23 cellular contexts compared by ENCODE assay signal in the genomic region with DNA sequence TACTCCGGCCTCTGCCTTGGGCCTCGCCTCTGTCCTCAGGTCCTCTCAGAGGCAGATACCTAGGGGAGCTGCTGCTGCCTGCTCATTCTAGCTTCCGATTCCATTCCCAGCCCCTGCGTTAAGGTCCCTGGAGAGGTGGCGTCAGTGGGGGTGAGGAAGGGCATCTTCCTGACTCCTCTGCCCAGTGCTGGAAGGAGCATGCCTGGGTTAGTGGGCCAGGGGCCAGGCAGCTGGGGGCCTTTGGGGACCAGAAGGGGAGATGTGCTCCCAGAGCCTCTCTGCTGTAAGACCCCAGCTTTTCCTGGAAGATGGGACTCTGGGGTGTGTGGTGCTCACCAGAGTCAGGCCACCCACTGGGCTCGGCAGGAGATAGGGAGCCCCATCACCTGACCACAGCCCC. TPM values are rescaled to one million over a fixed set of nuclear protein-coding genes. Genes with fewer than 3 reads are reported as not detected.
"Had no signal": no experiment of that assay in that cellular context is flagged by ENCODE, and none has a peak within 500 bp of the region (broad histone marks: within the 10 kb centered on the region; RNA-seq: fewer than 3 reads in every experiment).

No MANE protein-coding gene starts in this region.

- H3K27ac Mint-ChIP-seq: IgD-negative memory B cell had no signal

- H3K27ac ChIP-seq: HL-60, KMS-11 had no signal

- H3K9me3 ChIP-seq: SK-N-SH had no signal

- ATAC-seq: K562 had no signal

- H3K9me3 Mint-ChIP-seq: IgD-negative memory B cell had no signal

- DNase-seq: Kasumi-1, MM.1S, NCI-H1092 treated with DMSO at 0.1 percent for 48 hours, NCI-H1436, NCI-H187, NCI-H2029, NCI-H2081 treated with DMSO at 0.1 percent for 48 hours, NCI-H2171, NCI-H226, NCI-H446, NCI-H510A, NCI-H524 treated with DMSO at 0.1 percent for 48 hours, NCI-H69, NCI-H774, RPMI8226, SHP77, SK-N-SH had no signal

- H3K36me3 Mint-ChIP-seq: IgD-negative memory B cell had no signal

- H3K4me3 ChIP-seq: K562 had no signal

RNA-seq across cellular contexts. Expression of a gene that starts 3.6 kb away (rescaled TPM):
- total RNA-seq: M059J had no signal
- polyA plus RNA-seq: IgD-negative memory B cell had no signal

RNA-seq across cellular contexts. Expression of a gene that starts 21.8 kb away (rescaled TPM):
- total RNA-seq: K562, M059J, SK-MEL-5 had no signal
- polyA plus RNA-seq: IgD-negative memory B cell, K562 had no signal
